In the genomic region with DNA sequence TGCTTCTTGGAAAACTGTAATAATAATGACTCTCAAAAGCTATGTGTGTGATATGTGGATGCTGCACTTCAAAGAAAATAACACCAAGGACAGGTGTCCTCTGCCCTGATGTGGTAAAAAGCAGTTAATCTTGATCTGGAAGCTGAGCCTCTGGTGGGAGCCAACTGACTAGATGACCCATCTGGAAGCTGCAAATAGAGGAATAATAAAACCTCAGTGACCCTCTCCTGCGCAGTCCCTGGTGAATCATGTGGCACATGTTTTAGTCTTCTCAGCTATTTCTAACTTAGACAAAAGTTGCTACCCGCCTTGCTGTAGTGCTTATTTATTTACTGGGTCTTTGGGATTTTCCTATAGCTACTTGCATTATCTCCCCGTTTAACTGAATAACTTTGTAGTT, we compare ENCODE assay signal across 26 cellular contexts.
"Had no signal": no experiment of that assay in that cellular context is flagged by ENCODE, and none has a peak within 500 bp of the region (broad histone marks: within the 10 kb centered on the region; RNA-seq: fewer than 3 reads in every experiment).

No MANE protein-coding gene starts in this region.

- H3K27me3 Mint-ChIP-seq: dendritic cell treated with granulocyte-macrophage colony-stimulating factor and Interleukin-4, amounts not matched to agents 40 ng/mL and 50 ng/mL, for 4 days; naive B cell; progenitor cell of endocrine pancreas had no signal

- H3K4me1 Mint-ChIP-seq: naive B cell; nephron; neural progenitor cell; stimulated activated effector memory CD8-positive, alpha-beta T cell treated with anti-CD3 and anti-CD28 coated beads, Interleukin-12 subunit alpha, Interleukin-12 subunit beta, amount 100 ng/mL, for 72 hours had no signal

- H3K4me3 Mint-ChIP-seq: dendritic cell treated with granulocyte-macrophage colony-stimulating factor and Interleukin-4, amounts not matched to agents 40 ng/mL and 50 ng/mL, for 4 days; endodermal cell; nephron; neural progenitor cell; stimulated activated effector memory CD8-positive, alpha-beta T cell treated with anti-CD3 and anti-CD28 coated beads, Interleukin-12 subunit alpha, Interleukin-12 subunit beta, amount 100 ng/mL, for 72 hours had no signal

- H3K9me3 ChIP-seq: colonic mucosa, esophagus muscularis mucosa, heart right ventricle, lower lobe of right lung, stomach, thyroid gland, vagina had no signal

- DNase-seq: colonic mucosa; effector CD8-positive, alpha-beta T cell; endodermal cell; foreskin melanocyte; glutamatergic neuron; heart right ventricle; left ventricle myocardium superior; lower lobe of right lung; naive B cell; stimulated activated CD4-positive, alpha-beta T cell treated with anti-CD3 and anti-CD28 coated beads, Interleukin-2, amount 100 ng/mL, for 24 hours; stimulated activated CD4-positive, alpha-beta T cell treated with anti-CD3 and anti-CD28 coated beads, Interleukin-4, amount 100 ng/mL, for 24 hours; stimulated activated naive CD4-positive, alpha-beta T cell treated with Interleukin-2 at 50 U/mL for 16 hours; stomach; thyroid gland; trophoblast cell had no signal

- H3K9me3 Mint-ChIP-seq: dendritic cell treated with granulocyte-macrophage colony-stimulating factor and Interleukin-4, amounts not matched to agents 40 ng/mL and 50 ng/mL, for 4 days; endodermal cell; naive B cell; nephron; neural progenitor cell; stimulated activated effector memory CD8-positive, alpha-beta T cell treated with anti-CD3 and anti-CD28 coated beads, Interleukin-12 subunit alpha, Interleukin-12 subunit beta, amount 100 ng/mL, for 72 hours had no signal

- H3K27me3 ChIP-seq: colonic mucosa, esophagus muscularis mucosa, heart right ventricle, neural progenitor cell, stomach, thyroid gland, vagina had no signal

- H3K27ac Mint-ChIP-seq: dendritic cell treated with granulocyte-macrophage colony-stimulating factor and Interleukin-4, amounts not matched to agents 40 ng/mL and 50 ng/mL, for 4 days; endodermal cell; neural progenitor cell; progenitor cell of endocrine pancreas; stimulated activated effector memory CD8-positive, alpha-beta T cell treated with anti-CD3 and anti-CD28 coated beads, Interleukin-12 subunit alpha, Interleukin-12 subunit beta, amount 100 ng/mL, for 72 hours had no signal

- H3K27ac ChIP-seq: colonic mucosa, esophagus muscularis mucosa, heart right ventricle, lower lobe of right lung, neural progenitor cell, parathyroid adenoma, stomach, thyroid gland, vagina had no signal

- FAIRE-seq: endothelial cell of umbilical vein, keratinocyte had no signal

- H3K9ac ChIP-seq: neural progenitor cell, parathyroid adenoma had no signal

- H3K4me2 ChIP-seq: neural progenitor cell had no signal

- H2AFZ ChIP-seq: neural progenitor cell, parathyroid adenoma had no signal

- H3K79me2 ChIP-seq: parathyroid adenoma had no signal

- H3K4me1 ChIP-seq: colonic mucosa, esophagus muscularis mucosa, lower lobe of right lung, neural progenitor cell, parathyroid adenoma, stomach had no signal

- ATAC-seq: heart right ventricle; left ventricle myocardium superior; lower lobe of right lung; sciatic nerve; stimulated activated effector memory CD8-positive, alpha-beta T cell treated with anti-CD3 and anti-CD28 coated beads, Interleukin-12 subunit alpha, Interleukin-12 subunit beta, amount 100 ng/mL, for 72 hours had no signal

- H3K4me3 ChIP-seq: colonic mucosa, esophagus muscularis mucosa, heart right ventricle, lower lobe of right lung, neural progenitor cell, stomach, thyroid gland, vagina had no signal
